Comparison of ENCODE assay signal across 8 cellular contexts in the genomic region with DNA sequence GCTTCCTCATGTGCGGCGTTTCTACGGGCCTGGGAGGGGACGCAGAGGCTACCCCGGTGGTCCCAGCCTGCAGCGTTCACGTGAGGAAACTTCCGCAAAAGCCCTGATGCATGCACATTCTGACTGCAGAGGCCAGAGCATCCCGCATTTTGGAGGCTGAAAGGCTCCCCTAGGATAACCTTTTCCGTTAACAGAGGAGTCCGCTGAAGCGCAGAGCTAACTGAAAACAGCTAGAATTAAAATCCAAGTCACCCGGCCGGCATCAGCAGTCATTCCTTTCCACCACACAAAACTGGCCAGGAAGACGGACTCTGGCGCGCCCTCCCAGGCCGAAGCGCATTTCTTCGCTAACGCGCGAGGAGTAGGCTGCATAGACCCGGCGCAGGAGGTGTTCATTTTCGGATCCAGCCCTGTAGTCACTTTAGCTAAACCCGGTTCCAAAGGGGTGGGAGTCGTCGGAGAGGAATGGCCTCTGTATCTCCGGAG. TPM values are rescaled to one million over a fixed set of nuclear protein-coding genes. Genes with fewer than 3 reads are reported as not detected.
DNase-seq lines count a peak whose midpoint lies in the region; ATAC-seq and TF ChIP-seq lines count a peak whose summit lies in the region.

No MANE protein-coding gene starts in this region.

- no peaks in the 10 kb centered on the region for H3K27me3 Mint-ChIP-seq in Caco-2 (ENCODE audit: insufficient read depth, unreplicated experiment)
- H3K27me3 Mint-ChIP-seq in activated T-helper 1 cell treated with anti-CD3 and anti-CD28 coated beads, Interleukin-12 subunit alpha, Interleukin-12 subunit beta, Interleukin-2, Interleukin-4 antibody, amounts not matched to agents 30 ng/mL and 10 ng/mL and 1 ng/mL, durations not matched to agents 14 hours and 24 hours and 36 hours (ENCODE audit: insufficient read depth) = peaks cover 32% of the 10 kb centered on the region

- WGBS in ovary, 3 donors = 0 to 1% (median 1%) methylated on average over 30 of the region's 30 CpGs

- peak overlapping the region; percentile 80 for H3K4me3 Mint-ChIP-seq in Caco-2 (ENCODE audit: unreplicated experiment)
- peak overlapping the region; percentile 87 for H3K4me3 Mint-ChIP-seq in activated T-helper 1 cell treated with anti-CD3 and anti-CD28 coated beads, Interleukin-12 subunit alpha, Interleukin-12 subunit beta, Interleukin-2, Interleukin-4 antibody, amounts not matched to agents 30 ng/mL and 10 ng/mL and 1 ng/mL, durations not matched to agents 14 hours and 24 hours and 36 hours

- H3K4me1 ChIP-seq in Caco-2 (peaks cover 23% of the 10 kb centered on the region), ovary (ENCODE audit: insufficient read depth) (peaks cover 1% of the 10 kb centered on the region)

- no peak for DNase-seq in Caco-2
- no peak for DNase-seq in activated T-helper 1 cell treated with anti-CD3 and anti-CD28 coated beads, Interleukin-12 subunit alpha, Interleukin-12 subunit beta, Interleukin-2, Interleukin-4 antibody, amounts not matched to agents 30 ng/mL and 10 ng/mL and 1 ng/mL, durations not matched to agents 14 hours and 24 hours and 36 hours (ENCODE audit: low spot score)
- DNase-seq in Right ventricle myocardium inferior (ENCODE audit: missing footprints) = no peak
- peak; percentile 67 to 79 (median 77) for DNase-seq in ovary
- no peak for DNase-seq in NCI-H2107 (lab: John Stamatoyannopoulos, UW)
- no peak for DNase-seq in activated CD4-positive, alpha-beta T cell treated with anti-CD3 and anti-CD28 coated beads, Interleukin-2, amount 50 U/mL, for 4 hours

- H3K27ac ChIP-seq in ovary = peak overlapping the region; percentile 94 to 100

- H3K4me3 ChIP-seq in Caco-2 (ENCODE audit: low read depth, low read length) (no peak overlapping the region), ovary (peak overlapping the region; percentile 90)

- peak; percentile 7 for TF ChIP-seq POLR2A in ovary (IDR thresholded peaks at IDR 0.05)

- TF ChIP-seq CTCF in Caco-2 (IDR thresholded peaks at IDR 0.05; ENCODE audit: insufficient read depth in 1 of 2, low read depth in 1 of 2, low read length in 1 of 2, severe bottlenecking in 1 of 2, unreplicated experiment in 1 of 2) = no peak
- TF ChIP-seq CTCF in ovary (IDR thresholded peaks at IDR 0.05) = peak in 1 of 3 donors; percentile 14

- CTCF ChIA-PET in Caco-2 (lab: Charles Lee) = interaction anchor here (0.8 kb wide), 1 partner anchor 21 kb away, joined by 10 read pairs; no protein-coding TSS in a partner anchor

- H3K36me3 ChIP-seq in Caco-2 (ENCODE audit: control insufficient read depth, insufficient read depth, low read length) (peaks cover 2% of the 10 kb centered on the region; the same call in 1 of the 2 replicates), ovary (no peaks in the 10 kb centered on the region)

- peaks cover 15% of the 10 kb centered on the region for H3K9me3 ChIP-seq in Caco-2
- H3K9me3 ChIP-seq in ovary = no peaks in the 10 kb centered on the region

- no peaks in the 10 kb centered on the region for H3K27me3 ChIP-seq in Caco-2 (replicated peaks; ENCODE audit: control insufficient read depth, insufficient read depth, low read length)
- H3K27me3 ChIP-seq in ovary = no peaks in the 10 kb centered on the region

- H3K27ac Mint-ChIP-seq in Caco-2 (ENCODE audit: unreplicated experiment) = no peak overlapping the region
- peak overlapping the region; percentile 78 for H3K27ac Mint-ChIP-seq in activated T-helper 1 cell treated with anti-CD3 and anti-CD28 coated beads, Interleukin-12 subunit alpha, Interleukin-12 subunit beta, Interleukin-2, Interleukin-4 antibody, amounts not matched to agents 30 ng/mL and 10 ng/mL and 1 ng/mL, durations not matched to agents 14 hours and 24 hours and 36 hours

- H3K9me3 Mint-ChIP-seq in Caco-2 (ENCODE audit: unreplicated experiment) = no peaks in the 10 kb centered on the region
- H3K9me3 Mint-ChIP-seq in activated T-helper 1 cell treated with anti-CD3 and anti-CD28 coated beads, Interleukin-12 subunit alpha, Interleukin-12 subunit beta, Interleukin-2, Interleukin-4 antibody, amounts not matched to agents 30 ng/mL and 10 ng/mL and 1 ng/mL, durations not matched to agents 14 hours and 24 hours and 36 hours = peaks cover 7% of the 10 kb centered on the region

- H3K36me3 Mint-ChIP-seq in Caco-2 (ENCODE audit: insufficient read depth, unreplicated experiment) = peaks cover 40% of the 10 kb centered on the region
- H3K36me3 Mint-ChIP-seq in activated T-helper 1 cell treated with anti-CD3 and anti-CD28 coated beads, Interleukin-12 subunit alpha, Interleukin-12 subunit beta, Interleukin-2, Interleukin-4 antibody, amounts not matched to agents 30 ng/mL and 10 ng/mL and 1 ng/mL, durations not matched to agents 14 hours and 24 hours and 36 hours (ENCODE audit: low read depth) = peaks cover 15% of the 10 kb centered on the region

- peak; percentile 7 for ATAC-seq in HG02759 (IDR thresholded peaks at IDR 0.05; ENCODE audit: unreplicated experiment)
- ATAC-seq in Right ventricle myocardium inferior = peak; percentile 47
- no peak for ATAC-seq in HG03469 (IDR thresholded peaks at IDR 0.05; ENCODE audit: unreplicated experiment)

- POLR2A ChIA-PET in Caco-2 (lab: Charles Lee) = no interaction called here

- no TSS peak for BruUV-seq in Caco-2 (replicated peaks; lab: Mats Ljungman, UMichigan)

- intact Hi-C loops in Caco-2 (cut with micrococcal nuclease; ENCODE audit: unreplicated experiment) = no loop called here
- intact Hi-C loops in activated T-helper 1 cell treated with anti-CD3 and anti-CD28 coated beads, Interleukin-12 subunit alpha, Interleukin-12 subunit beta, Interleukin-2, Interleukin-4 antibody, amounts not matched to agents 30 ng/mL and 10 ng/mL and 1 ng/mL, durations not matched to agents 14 hours and 24 hours and 36 hours (cut with micrococcal nuclease) = loop anchor here (5.0 kb wide), 2 partner anchors 325 to 400 kb away; a partner anchor contains a TSS
- intact Hi-C loops in Right ventricle myocardium inferior (cut with DNase I) = loop anchor here (5.0 kb wide), 1 partner anchor 35 kb away; no protein-coding TSS in a partner anchor
- intact Hi-C loops in ovary (cut with DNase I) = no loop called here

- H3K4me1 Mint-ChIP-seq in Caco-2 (ENCODE audit: low read depth, unreplicated experiment) = peaks cover 12% of the 10 kb centered on the region
- peaks cover 19% of the 10 kb centered on the region for H3K4me1 Mint-ChIP-seq in activated T-helper 1 cell treated with anti-CD3 and anti-CD28 coated beads, Interleukin-12 subunit alpha, Interleukin-12 subunit beta, Interleukin-2, Interleukin-4 antibody, amounts not matched to agents 30 ng/mL and 10 ng/mL and 1 ng/mL, durations not matched to agents 14 hours and 24 hours and 36 hours (ENCODE audit: low read depth)

- TF ChIP-seq EP300 in ovary (IDR thresholded peaks at IDR 0.05) = no peak

RNA-seq across cellular contexts. Expression of a gene that starts 0.7 kb away (rescaled TPM):
- total RNA-seq in Caco-2 (2022) (138 and 149 TPM in 2 replicates), Right ventricle myocardium inferior (132 TPM), ovary (100 to 1,000 TPM in 6 of 7 donors, 10 to 100 TPM in 1; 85.6 to 155 (median 139) TPM)
- 29.0 and 32.1 TPM in 2 replicates for total RNA-seq in activated T-helper 1 cell treated with anti-CD3 and anti-CD28 coated beads, Interleukin-12 subunit alpha, Interleukin-12 subunit beta, Interleukin-2, Interleukin-4 antibody, amounts not matched to agents 30 ng/mL and 10 ng/mL and 1 ng/mL, durations not matched to agents 14 hours and 24 hours and 36 hours
- 10 to 100 TPM; 77.3 to 95.5 TPM for polyA plus RNA-seq in ovary

RNA-seq across cellular contexts. Expression of a gene that starts 53.1 kb away (rescaled TPM):
- not detected in 2 replicates for total RNA-seq in Caco-2 (2022)
- total RNA-seq in activated T-helper 1 cell treated with anti-CD3 and anti-CD28 coated beads, Interleukin-12 subunit alpha, Interleukin-12 subunit beta, Interleukin-2, Interleukin-4 antibody, amounts not matched to agents 30 ng/mL and 10 ng/mL and 1 ng/mL, durations not matched to agents 14 hours and 24 hours and 36 hours = not detected in 2 replicates
- total RNA-seq in Right ventricle myocardium inferior = 1.7 TPM
- not detected for total RNA-seq in ovary
- under 1 TPM in 1 of 2 donors, not detected in 1; 0.15 TPM for polyA plus RNA-seq in ovary

Comparison
In these comparisons a context has a peak if more than half of its experiments do, and no peak if none do; other contexts are left out.
1. DNase-seq: peak in ovary (5 of 5); none in Caco-2 (0 of 2), activated T-helper 1 cell treated with anti-CD3 and anti-CD28 coated beads, Interleukin-12 subunit alpha, Interleukin-12 subunit beta, Interleukin-2, Interleukin-4 antibody, amounts not matched to agents 30 ng/mL and 10 ng/mL and 1 ng/mL, durations not matched to agents 14 hours and 24 hours and 36 hours (single experiment), Right ventricle myocardium inferior (single experiment), NCI-H2107 (single experiment) and activated CD4-positive, alpha-beta T cell treated with anti-CD3 and anti-CD28 coated beads, Interleukin-2, amount 50 U/mL, for 4 hours (0 of 2).
2. intact Hi-C loops: an anchor here in activated T-helper 1 cell treated with anti-CD3 and anti-CD28 coated beads, Interleukin-12 subunit alpha, Interleukin-12 subunit beta, Interleukin-2, Interleukin-4 antibody, amounts not matched to agents 30 ng/mL and 10 ng/mL and 1 ng/mL, durations not matched to agents 14 hours and 24 hours and 36 hours (5.0 kb wide) and Right ventricle myocardium inferior (5.0 kb wide); none called in Caco-2 and ovary.